ENCODE assay signal across 8 cellular contexts in genomic region chr2:47344890-47345583, GRCh38. TPM values are rescaled to one million over a fixed set of nuclear protein-coding genes. Genes with fewer than 3 reads are reported as not detected.
DNase-seq lines count a peak whose midpoint lies in the region; ATAC-seq and TF ChIP-seq lines count a peak whose summit lies in the region.

No MANE protein-coding gene starts in this region.

- H3K27me3 ChIP-seq in BE2C, result no peaks in the 10 kb centered on the region

- H3K36me3 ChIP-seq in BE2C, result peaks cover 2% of the 10 kb centered on the region; the same call in 1 of the 2 replicates

- ATAC-seq in T-helper 17 cell (no peak), HG02840 (IDR thresholded peaks at IDR 0.05; ENCODE audit: low FRiP score, unreplicated experiment) (no peak)

- H3K4me3 ChIP-seq in BE2C (ENCODE audit: low read depth, low read length), result peak overlapping the region; percentile 74

- H3K36me3 Mint-ChIP-seq in T-helper 17 cell (ENCODE audit: low read depth), result peaks cover 3% of the 10 kb centered on the region
- peaks cover 3% of the 10 kb centered on the region for H3K36me3 Mint-ChIP-seq in neural crest cell (ENCODE audit: low read depth)

- peaks cover 33% of the 10 kb centered on the region for H3K27me3 Mint-ChIP-seq in T-helper 17 cell
- no peaks in the 10 kb centered on the region for H3K27me3 Mint-ChIP-seq in neural crest cell (ENCODE audit: low read depth)

- H3K9me3 Mint-ChIP-seq in neural crest cell, result no peaks in the 10 kb centered on the region

- peak; percentile 97 for DNase-seq in BE2C
- DNase-seq in NCI-H1092 treated with DMSO at 0.1 percent for 48 hours (lab: John Stamatoyannopoulos, UW), result peak; percentile 95
- no peak for DNase-seq in T-helper 17 cell
- DNase-seq in glomerular endothelial cell (ENCODE audit: extremely low read depth, low read depth, low spot score), result peak; percentile 68
- peak; percentile 87 for DNase-seq in neural crest cell (ENCODE audit: low read depth, low spot score)
- no peak for DNase-seq in activated CD4-positive, alpha-beta T cell treated with anti-CD3 and anti-CD28 coated beads for 48 hours
- no peak for DNase-seq in cortex of kidney (lab: John Stamatoyannopoulos, UW)

- no peaks in the 10 kb centered on the region; the same call in 1 of the 2 replicates for H3K4me1 ChIP-seq in BE2C

- H3K4me1 Mint-ChIP-seq in T-helper 17 cell (peaks cover 6% of the 10 kb centered on the region), neural crest cell (peaks cover 42% of the 10 kb centered on the region)

- no peaks in the 10 kb centered on the region for H3K9me3 ChIP-seq in BE2C
- no peaks in the 10 kb centered on the region for H3K9me3 ChIP-seq in T-helper 17 cell (ENCODE audit: control insufficient read depth, low read length, poor library complexity, severe bottlenecking)

- H3K27ac Mint-ChIP-seq in T-helper 17 cell (peak overlapping the region; percentile 45), neural crest cell (ENCODE audit: unreplicated experiment) (peak overlapping the region; percentile 100)

- no peak overlapping the region for H3K4me3 Mint-ChIP-seq in T-helper 17 cell
- H3K4me3 Mint-ChIP-seq in neural crest cell, result peak overlapping the region; percentile 92

- TF ChIP-seq CTCF in BE2C (IDR thresholded peaks at IDR 0.05; ENCODE audit: low read depth, low read length) (peak; percentile 24; the same call in 1 of the 2 replicates), neural crest cell (conservative IDR thresholded peaks at IDR 0.05) (peak; percentile 61)

RNA-seq across cellular contexts. Expression of gene EPCAM, which starts 24.1 kb away (rescaled TPM):
- polyA plus RNA-seq in BE2C (2012; ENCODE audit: insufficient read depth, insufficient read length, low read depth), result 1.2 TPM
- total RNA-seq in T-helper 17 cell (not detected), glomerular endothelial cell (0.78 and 1.1 TPM in 2 replicates), neural crest cell (4.5 and 7.6 TPM in 2 replicates)

RNA-seq across cellular contexts. Expression of gene MSH2, which starts 57.9 kb away (rescaled TPM):
- 19.9 TPM for polyA plus RNA-seq in BE2C (2012; ENCODE audit: insufficient read depth, insufficient read length, low read depth)
- 1 to 10 TPM; 9.7 to 9.9 TPM for total RNA-seq in T-helper 17 cell
- 20.5 and 20.6 TPM in 2 replicates for total RNA-seq in glomerular endothelial cell
- 81.9 and 84.5 TPM in 2 replicates for total RNA-seq in neural crest cell

Comparison
In these comparisons a context has a peak if more than half of its experiments do, and no peak if none do; other contexts are left out.
1. DNase-seq: peak in BE2C (single experiment), NCI-H1092 treated with DMSO at 0.1 percent for 48 hours (single experiment), glomerular endothelial cell (single experiment) and neural crest cell (single experiment); none in T-helper 17 cell (0 of 3), activated CD4-positive, alpha-beta T cell treated with anti-CD3 and anti-CD28 coated beads for 48 hours (single experiment) and cortex of kidney (single experiment).